Comparison of ENCODE assay signal across 17 cellular contexts in genomic region chr17:71287246-71287828, GRCh38.
DNase-seq lines count a peak whose midpoint lies in the region; TF ChIP-seq lines count a peak whose summit lies in the region.
"Had no signal": no experiment of that assay in that cellular context is flagged by ENCODE, and none has a peak within 500 bp of the region (broad histone marks: within the 10 kb centered on the region; RNA-seq: fewer than 3 reads in every experiment).

No MANE protein-coding gene starts in this region.

- H3K27me3 ChIP-seq in H7 (ENCODE audit: control insufficient read depth, insufficient read depth, low read length): peaks cover 38% of the 10 kb centered on the region
- H3K27me3 ChIP-seq in osteoblast (ENCODE audit: insufficient read depth, low read length): no peaks in the 10 kb centered on the region
- H3K27me3 ChIP-seq in Caco-2 (replicated peaks; ENCODE audit: control insufficient read depth, insufficient read depth, low read length): no peaks in the 10 kb centered on the region
- H3K27me3 ChIP-seq: ascending aorta had no signal

- H3K79me2 ChIP-seq in osteoblast (ENCODE audit: insufficient read depth, low read length): no peaks in the 10 kb centered on the region

- no peaks in the 10 kb centered on the region for H3K9me3 Mint-ChIP-seq in Caco-2 (ENCODE audit: unreplicated experiment)

- no peaks in the 10 kb centered on the region for H3K4me1 Mint-ChIP-seq in Caco-2 (ENCODE audit: low read depth, unreplicated experiment)
- H3K4me1 Mint-ChIP-seq: activated T-helper 17 cell treated with anti-CD3 and anti-CD28 coated beads, Interleukin-2, amount 50 U/mL, for 72 hours; CD14-positive monocyte had no signal

- peak overlapping the region; percentile 70 for H2AFZ ChIP-seq in osteoblast (ENCODE audit: low read length)

- CTCF ChIA-PET in Caco-2 (lab: Charles Lee): no interaction called here

- H3K4me1 ChIP-seq in osteoblast (ENCODE audit: insufficient read depth, low read length): peaks cover 4% of the 10 kb centered on the region
- no peaks in the 10 kb centered on the region for H3K4me1 ChIP-seq in Caco-2
- H3K4me1 ChIP-seq: ascending aorta had no signal

- H3K4me3 ChIP-seq in H7 (ENCODE audit: insufficient read depth, low read depth, low read length): no peak overlapping the region
- peak overlapping the region; percentile 54 for H3K4me3 ChIP-seq in osteoblast (ENCODE audit: insufficient read depth, low read length)
- no peak overlapping the region for H3K4me3 ChIP-seq in Caco-2 (ENCODE audit: low read depth, low read length)
- H3K4me3 ChIP-seq: ascending aorta, GM12878, mucosa of descending colon had no signal

- no peaks in the 10 kb centered on the region for H3K36me3 ChIP-seq in H7 (replicated peaks; ENCODE audit: control insufficient read depth, insufficient read depth, low read length)
- H3K36me3 ChIP-seq in osteoblast (ENCODE audit: insufficient read depth, low read length): no peaks in the 10 kb centered on the region
- H3K36me3 ChIP-seq in Caco-2 (ENCODE audit: control insufficient read depth, insufficient read depth, low read length): no peaks in the 10 kb centered on the region
- H3K36me3 ChIP-seq: ascending aorta had no signal

- DNase-seq in H7 (peak; percentile 1), NCI-H446 (lab: John Stamatoyannopoulos, UW) (peak; percentile 8 to 51), fibroblast of peridontal ligament (ENCODE audit: extremely low read depth) (peak; percentile 34), osteoblast (ENCODE audit: insufficient read length, low spot score, missing footprints) (peak; percentile 45), NCI-H774 (lab: John Stamatoyannopoulos, UW) (no peak), Caco-2 (no peak), NCI-H526 (lab: John Stamatoyannopoulos, UW) (no peak)
- DNase-seq: activated CD8-positive, alpha-beta T cell treated with anti-CD3 and anti-CD28 coated beads for 36 hours; EL; NCI-H2171; OCI-M1; posterior cingulate gyrus had no signal

- peak overlapping the region; percentile 79 for H3K4me2 ChIP-seq in osteoblast (ENCODE audit: insufficient read depth, low read length)

- H3K27ac Mint-ChIP-seq in Caco-2 (ENCODE audit: unreplicated experiment): no peak overlapping the region
- H3K27ac Mint-ChIP-seq: activated CD8-positive, alpha-beta T cell treated with anti-CD3 and anti-CD28 coated beads for 36 hours; activated T-helper 17 cell treated with anti-CD3 and anti-CD28 coated beads, Interleukin-2, amount 50 U/mL, for 72 hours; CD14-positive monocyte had no signal

- no peaks in the 10 kb centered on the region for H3K9me3 ChIP-seq in osteoblast (ENCODE audit: low read depth, low read length)
- H3K9me3 ChIP-seq in Caco-2: no peaks in the 10 kb centered on the region
- H3K9me3 ChIP-seq: ascending aorta, mucosa of descending colon had no signal

- intact Hi-C loops in Caco-2 (cut with micrococcal nuclease; ENCODE audit: unreplicated experiment): no loop called here

- BruUV-seq in Caco-2 (replicated peaks; lab: Mats Ljungman, UMichigan): no TSS peak

- H3K36me3 Mint-ChIP-seq in Caco-2 (ENCODE audit: insufficient read depth, unreplicated experiment): no peaks in the 10 kb centered on the region
- H3K36me3 Mint-ChIP-seq: CD14-positive monocyte had no signal

- TF ChIP-seq CTCF in osteoblast (IDR thresholded peaks at IDR 0.05; ENCODE audit: extremely low read depth, low read depth, low read length) (no peak), Caco-2 (IDR thresholded peaks at IDR 0.05; ENCODE audit: insufficient read depth in 1 of 2, low read depth in 1 of 2, low read length in 1 of 2, severe bottlenecking in 1 of 2, unreplicated experiment in 1 of 2) (no peak)

- H3K27ac ChIP-seq in osteoblast (ENCODE audit: low read depth, low read length): no peak overlapping the region
- H3K27ac ChIP-seq: ascending aorta had no signal

- H3K4me3 Mint-ChIP-seq in Caco-2 (ENCODE audit: unreplicated experiment): no peak overlapping the region
- H3K4me3 Mint-ChIP-seq: activated CD8-positive, alpha-beta T cell treated with anti-CD3 and anti-CD28 coated beads for 36 hours; activated T-helper 17 cell treated with anti-CD3 and anti-CD28 coated beads, Interleukin-2, amount 50 U/mL, for 72 hours; CD14-positive monocyte had no signal

- POLR2A ChIA-PET in Caco-2 (lab: Charles Lee): no interaction called here

- H3K27me3 Mint-ChIP-seq in Caco-2 (ENCODE audit: insufficient read depth, unreplicated experiment): peaks cover 9% of the 10 kb centered on the region
- H3K27me3 Mint-ChIP-seq: activated CD8-positive, alpha-beta T cell treated with anti-CD3 and anti-CD28 coated beads for 36 hours had no signal

- no peaks in the 10 kb centered on the region for H4K20me1 ChIP-seq in osteoblast (ENCODE audit: insufficient read depth, low read length)

Comparison
In these comparisons a context has a peak if more than half of its experiments do, and no peak if none do; other contexts are left out.
1. DNase-seq: peak in H7 (single experiment), NCI-H446 (2 of 2), fibroblast of peridontal ligament (single experiment) and osteoblast (single experiment); none in NCI-H774 (single experiment), Caco-2 (0 of 2) and NCI-H526 (0 of 2).